19 cellular contexts compared by ENCODE assay signal in the genomic region with DNA sequence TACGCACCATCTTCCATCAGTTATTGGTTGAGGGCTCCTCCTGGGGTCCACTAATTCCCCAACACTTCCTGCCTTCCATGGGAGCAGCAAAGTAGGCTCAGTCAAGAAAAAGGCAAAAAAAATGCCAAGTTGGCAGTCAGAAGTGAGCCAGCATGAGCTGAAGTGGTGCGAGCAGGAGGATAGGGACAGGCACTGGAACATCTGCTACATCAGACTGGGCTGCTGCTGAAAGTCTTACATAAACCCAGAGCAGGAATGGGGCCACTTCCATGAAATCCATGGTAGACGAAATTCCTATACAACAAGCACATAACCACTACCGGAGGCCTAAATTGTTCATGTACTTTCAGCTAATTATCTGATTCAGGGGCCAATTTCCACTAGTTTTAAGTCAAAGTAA. TPM values are rescaled to one million over a fixed set of nuclear protein-coding genes. Genes with fewer than 3 reads are reported as not detected.
DNase-seq lines count a peak whose midpoint lies in the region; ATAC-seq and TF ChIP-seq lines count a peak whose summit lies in the region.
"Had no signal": no experiment of that assay in that cellular context is flagged by ENCODE, and none has a peak within 500 bp of the region (broad histone marks: within the 10 kb centered on the region; RNA-seq: fewer than 3 reads in every experiment).

No MANE protein-coding gene starts in this region.

- peak overlapping the region in 3 of 5 experiments; percentile 25 to 80 (median 45) for H3K27ac Mint-ChIP-seq in brain
- H3K27ac Mint-ChIP-seq: CD4-positive, alpha-beta memory T cell; GM23338; HFFc6 had no signal

- TF ChIP-seq CTCF in brain (conservative IDR thresholded peaks at IDR 0.05), result no peak

- H3K27ac ChIP-seq in SJCRH30, result no peak overlapping the region

- H3K4me3 Mint-ChIP-seq in brain, result no peak overlapping the region
- H3K4me3 Mint-ChIP-seq: CD4-positive, alpha-beta memory T cell; GM23338; HFFc6 had no signal

- DNase-seq in NCI-H2171 treated with DMSO at 0.1 percent for 48 hours (lab: John Stamatoyannopoulos, UW), result peak; percentile 69
- DNase-seq in inferior parietal cortex (ENCODE audit: extremely low spot score), result peak; percentile 32
- DNase-seq in activated gamma-delta T cell treated with Interleukin-2 at 50 U/mL for 16 hours, result no peak
- DNase-seq in SJCRH30, result no peak
- DNase-seq: C1 segment of cervical spinal cord; Calu3; CD4-positive, alpha-beta memory T cell; COR-L47; DMS53; GF-D8; HFFc6 had no signal

- ATAC-seq in GM21529 (IDR thresholded peaks at IDR 0.05; ENCODE audit: unreplicated experiment), result no peak
- ATAC-seq: GM23338 had no signal

- no peaks in the 10 kb centered on the region for H3K4me1 ChIP-seq in SJCRH30
- H3K4me1 ChIP-seq: HAP-1 had no signal

- H3K4me1 Mint-ChIP-seq in brain, result peaks cover 27% of the 10 kb centered on the region
- H3K4me1 Mint-ChIP-seq: CD4-positive, alpha-beta memory T cell; GM23338 had no signal

- no peaks in the 10 kb centered on the region for H3K27me3 Mint-ChIP-seq in brain

- no peaks in the 10 kb centered on the region for H3K9me3 ChIP-seq in SJCRH30 (replicated peaks)
- H3K9me3 ChIP-seq: HAP-1 had no signal

- H3K27me3 ChIP-seq in SJCRH30, result no peaks in the 10 kb centered on the region

- H3K36me3 ChIP-seq in SJCRH30, result no peaks in the 10 kb centered on the region
- H3K36me3 ChIP-seq: HAP-1 had no signal

- peaks cover 36% of the 10 kb centered on the region for H3K36me3 Mint-ChIP-seq in brain
- H3K36me3 Mint-ChIP-seq: CD4-positive, alpha-beta memory T cell had no signal

- no peak overlapping the region for H3K4me3 ChIP-seq in SJCRH30
- H3K4me3 ChIP-seq: GM23338, HAP-1 had no signal

- peaks cover 0 to 9% (median 4%) of the 10 kb centered on the region in 5 experiments for H3K9me3 Mint-ChIP-seq in brain
- H3K9me3 Mint-ChIP-seq: GM23338 had no signal

RNA-seq across cellular contexts. Expression of a gene that starts 17.1 kb away (rescaled TPM):
- polyA plus RNA-seq in brain (ENCODE audit: insufficient read depth, low read depth, low replicate concordance), result 15.8 TPM
- 0.12 and 0.13 TPM in 2 replicates for total RNA-seq in SJCRH30 (2014; rRNA removed; shearing (Covaris generic))
- total RNA-seq: A172; A673; Calu3; CD4-positive, alpha-beta memory T cell; G401; HFFc6 had no signal
- polyA plus RNA-seq: BJ; CD4-positive, alpha-beta memory T cell had no signal

Comparison
In these comparisons a context has a peak if more than half of its experiments do, and no peak if none do; other contexts are left out.
1. DNase-seq: peak in NCI-H2171 treated with DMSO at 0.1 percent for 48 hours (single experiment) and inferior parietal cortex (single experiment); none in activated gamma-delta T cell treated with Interleukin-2 at 50 U/mL for 16 hours (single experiment) and SJCRH30 (0 of 2).